ENCODE assay signal across 1 cellular context in genomic region chr14:99507860-99508640, GRCh38.
A peak's percentile ranks its signal among the peaks of the same experiment; 100 is the strongest.
TF ChIP-seq lines count a peak whose summit lies in the region.

No MANE protein-coding gene starts in this region.

TF ChIP-seq in HepG2, 621 proteins besides CTCF, POLR2A, EP300 and RAD21:
- TF ChIP-seq SCMH1 (CRISPR knock-in tag; IDR thresholded peaks at IDR 0.05; ENCODE audit: borderline replicate concordance) (no peak), NFATC3 (CRISPR knock-in tag; IDR thresholded peaks at IDR 0.05) (no peak), NR3C1 (CRISPR knock-in tag; IDR thresholded peaks at IDR 0.05) (no peak), NFE2 (CRISPR knock-in tag; IDR thresholded peaks at IDR 0.05) (no peak), AGO2 (optimal IDR thresholded peaks at IDR 0.05; ENCODE audit: low read depth, low read length) (peak; percentile 42), HMG20B (CRISPR knock-in tag; conservative IDR thresholded peaks at IDR 0.05) (no peak), JUND (CRISPR knock-in tag; IDR thresholded peaks at IDR 0.05) (no peak), HHEX (CRISPR knock-in tag; IDR thresholded peaks at IDR 0.05) (no peak), SP4 (CRISPR knock-in tag; IDR thresholded peaks at IDR 0.05) (no peak), MEF2D (CRISPR knock-in tag; IDR thresholded peaks at IDR 0.05) (no peak), RBM22 (optimal IDR thresholded peaks at IDR 0.05; ENCODE audit: low read length) (peak; percentile 70), PRDM15 (CRISPR knock-in tag; IDR thresholded peaks at IDR 0.05) (no peak)
